20 cellular contexts compared by ENCODE assay signal in genomic region chr15:63197626-63198025, GRCh38.
DNase-seq lines count a peak whose midpoint lies in the region; ATAC-seq and TF ChIP-seq lines count a peak whose summit lies in the region.
"Had no signal": no experiment of that assay in that cellular context is flagged by ENCODE, and none has a peak within 500 bp of the region (broad histone marks: within the 10 kb centered on the region; RNA-seq: fewer than 3 reads in every experiment).

No MANE protein-coding gene starts in this region.

- no peak overlapping the region for H3K9ac ChIP-seq in SK-N-MC (ENCODE audit: insufficient read length)
- H3K9ac ChIP-seq: KMS-11 had no signal

- H3K4me3 ChIP-seq in SK-N-MC = no peak overlapping the region
- H3K4me3 ChIP-seq: ascending aorta, esophagus muscularis mucosa, gastroesophageal sphincter had no signal

- no peaks in the 10 kb centered on the region for H3K36me3 ChIP-seq in SK-N-MC (ENCODE audit: insufficient read depth, low read length)
- H3K36me3 ChIP-seq: esophagus muscularis mucosa had no signal

- H3K4me1 Mint-ChIP-seq in activated T-cell treated with anti-CD3 and anti-CD28 coated beads, Interleukin-2, amount 50 U/mL, for 24 hours (ENCODE audit: low read depth) = peaks cover 95% of the 10 kb centered on the region
- H3K4me1 Mint-ChIP-seq in effector memory CD8-positive, alpha-beta T cell (ENCODE audit: low read depth in 2 of 2) = peaks cover 64 to 78% of the 10 kb centered on the region in 2 donors
- peaks cover 97% of the 10 kb centered on the region for H3K4me1 Mint-ChIP-seq in stimulated activated naive CD8-positive, alpha-beta T cell treated with anti-CD3 and anti-CD28 coated beads, Interleukin-15, amount 100 ng/mL, for 72 hours

- H3K9me3 Mint-ChIP-seq in activated T-cell treated with anti-CD3 and anti-CD28 coated beads, Interleukin-2, amount 50 U/mL, for 24 hours = no peaks in the 10 kb centered on the region
- H3K9me3 Mint-ChIP-seq in effector memory CD8-positive, alpha-beta T cell = no peaks in the 10 kb centered on the region
- H3K9me3 Mint-ChIP-seq in stimulated activated naive CD8-positive, alpha-beta T cell treated with anti-CD3 and anti-CD28 coated beads, Interleukin-15, amount 100 ng/mL, for 72 hours = no peaks in the 10 kb centered on the region
- H3K9me3 Mint-ChIP-seq: HFFc6 had no signal

- peak overlapping the region; percentile 26 for H3K4me3 Mint-ChIP-seq in activated T-cell treated with anti-CD3 and anti-CD28 coated beads, Interleukin-2, amount 50 U/mL, for 24 hours
- H3K4me3 Mint-ChIP-seq in effector memory CD8-positive, alpha-beta T cell = peak overlapping the region; percentile 50 to 98
- peak overlapping the region; percentile 32 to 48 for H3K4me3 Mint-ChIP-seq in stimulated activated naive CD8-positive, alpha-beta T cell treated with anti-CD3 and anti-CD28 coated beads, Interleukin-15, amount 100 ng/mL, for 72 hours
- H3K4me3 Mint-ChIP-seq: HFFc6 had no signal

- H3K36me3 Mint-ChIP-seq in activated T-cell treated with anti-CD3 and anti-CD28 coated beads, Interleukin-2, amount 50 U/mL, for 24 hours (ENCODE audit: low read depth) = peaks cover 83% of the 10 kb centered on the region
- peaks cover 46% of the 10 kb centered on the region for H3K36me3 Mint-ChIP-seq in effector memory CD8-positive, alpha-beta T cell (ENCODE audit: insufficient read depth)

- H3K27ac ChIP-seq in SK-N-MC = peak overlapping the region; percentile 95
- H3K27ac ChIP-seq: ascending aorta, C4-2B, esophagus muscularis mucosa, gastroesophageal sphincter, KMS-11 had no signal

- no peaks in the 10 kb centered on the region for H3K27me3 Mint-ChIP-seq in activated T-cell treated with anti-CD3 and anti-CD28 coated beads, Interleukin-2, amount 50 U/mL, for 24 hours
- H3K27me3 Mint-ChIP-seq in effector memory CD8-positive, alpha-beta T cell = no peaks in the 10 kb centered on the region
- no peaks in the 10 kb centered on the region for H3K27me3 Mint-ChIP-seq in stimulated activated naive CD8-positive, alpha-beta T cell treated with anti-CD3 and anti-CD28 coated beads, Interleukin-15, amount 100 ng/mL, for 72 hours
- H3K27me3 Mint-ChIP-seq: progenitor cell of endocrine pancreas had no signal

- H3K27ac Mint-ChIP-seq in activated T-cell treated with anti-CD3 and anti-CD28 coated beads, Interleukin-2, amount 50 U/mL, for 24 hours = peak overlapping the region; percentile 88
- H3K27ac Mint-ChIP-seq in effector memory CD8-positive, alpha-beta T cell = peak overlapping the region in 1 of 2 donors; percentile 79
- peak overlapping the region; percentile 72 to 93 for H3K27ac Mint-ChIP-seq in stimulated activated naive CD8-positive, alpha-beta T cell treated with anti-CD3 and anti-CD28 coated beads, Interleukin-15, amount 100 ng/mL, for 72 hours
- H3K27ac Mint-ChIP-seq: HFFc6, progenitor cell of endocrine pancreas had no signal

- ATAC-seq in effector memory CD8-positive, alpha-beta T cell (replicated peaks) = no peak
- no peak for ATAC-seq in stimulated activated naive CD8-positive, alpha-beta T cell treated with anti-CD3 and anti-CD28 coated beads, Interleukin-15, amount 100 ng/mL, for 72 hours
- ATAC-seq in GM21723 (IDR thresholded peaks at IDR 0.05; ENCODE audit: unreplicated experiment) = no peak
- no peak for ATAC-seq in HG03097 (IDR thresholded peaks at IDR 0.05; ENCODE audit: low FRiP score, unreplicated experiment)
- ATAC-seq: gastroesophageal sphincter, Right ventricle myocardium inferior had no signal

- H3K9me3 ChIP-seq in SK-N-MC (ENCODE audit: low read depth, low read length) = no peaks in the 10 kb centered on the region
- H3K9me3 ChIP-seq: ascending aorta, esophagus muscularis mucosa, gastroesophageal sphincter had no signal

- no peak for DNase-seq in activated T-cell treated with anti-CD3 and anti-CD28 coated beads, Interleukin-2, amount 50 U/mL, for 24 hours
- no peak for DNase-seq in activated T-cell treated with anti-CD3 and anti-CD28 coated beads for 4 hours
- DNase-seq in SK-N-MC (ENCODE audit: low read depth, low spot score) = no peak
- no peak for DNase-seq in effector memory CD8-positive, alpha-beta T cell
- DNase-seq in stimulated activated naive CD8-positive, alpha-beta T cell treated with anti-CD3 and anti-CD28 coated beads, Interleukin-15, amount 100 ng/mL, for 72 hours = no peak
- DNase-seq in GM20000 (ENCODE audit: low spot score) = no peak
- DNase-seq: ACHN; activated CD4-positive, alpha-beta T cell treated with anti-CD3 and anti-CD28 coated beads, Interleukin-2, amount 50 U/mL, for 48 hours; cerebellar nuclear complex; HFFc6; stimulated activated CD4-positive, alpha-beta T cell treated with anti-CD3 and anti-CD28 coated beads, Interleukin-2, amount 100 ng/mL, for 24 hours had no signal

- no peak for TF ChIP-seq CTCF in GM20000 (IDR thresholded peaks at IDR 0.05; ENCODE audit: extremely low read depth, missing control alignments)
